ENCODE assay signal across 19 cellular contexts in genomic region chr5:87499478-87500410, GRCh38.
A peak's percentile ranks its signal among the peaks of the same experiment; 100 is the strongest.
DNase-seq lines count a peak whose midpoint lies in the region; ATAC-seq, FAIRE-seq and TF ChIP-seq lines count a peak whose summit lies in the region.
"Had no signal": no experiment of that assay in that cellular context is flagged by ENCODE, and none has a peak within 500 bp of the region (broad histone marks: within the 10 kb centered on the region; RNA-seq: fewer than 3 reads in every experiment).

No MANE protein-coding gene starts in this region.

- H3K4me2 ChIP-seq in A549 (no peak overlapping the region), GM23248 (ENCODE audit: unreplicated experiment) (no peak overlapping the region), PC-3 (ENCODE audit: low read length) (no peak overlapping the region)

- TF ChIP-seq POLR2A in A549 (IDR thresholded peaks at IDR 0.05; ENCODE audit: low read length), result no peak

- no TSS peak for BruUV-seq in PC-3 (replicated peaks; lab: Mats Ljungman, UMichigan)

- H3K79me2 ChIP-seq in GM23248 (ENCODE audit: insufficient read depth) (no peaks in the 10 kb centered on the region), PC-3 (ENCODE audit: low read length) (no peaks in the 10 kb centered on the region)

- in situ Hi-C loops in GM23248 (cut with MboI), result no loop called here

- no peak overlapping the region for H3K4me3 ChIP-seq in A549
- no peak overlapping the region for H3K4me3 ChIP-seq in GM23248
- no peak overlapping the region for H3K4me3 ChIP-seq in PC-3 (ENCODE audit: low read length)
- H3K4me3 ChIP-seq in fibroblast of mammary gland (ENCODE audit: control insufficient read depth, low read depth, low read length), result no peak overlapping the region
- H3K4me3 ChIP-seq: right atrium auricular region had no signal

- H3K27ac ChIP-seq in A549 (no peak overlapping the region), GM23248 (no peak overlapping the region), PC-3 (ENCODE audit: low read length) (no peak overlapping the region)
- H3K27ac ChIP-seq: neutrophil, right atrium auricular region had no signal

- H3F3A ChIP-seq in GM23248 (ENCODE audit: insufficient read depth), result no peaks in the 10 kb centered on the region
- no peaks in the 10 kb centered on the region for H3F3A ChIP-seq in PC-3 (ENCODE audit: low read length, unreplicated experiment)

- H3K27me3 ChIP-seq in GM23248 (replicated peaks; ENCODE audit: insufficient read depth) (no peaks in the 10 kb centered on the region), PC-3 (ENCODE audit: low read length) (no peaks in the 10 kb centered on the region)
- H3K27me3 ChIP-seq: neutrophil, right atrium auricular region had no signal

- H3K4me1 ChIP-seq in A549, result no peaks in the 10 kb centered on the region
- H3K4me1 ChIP-seq in GM23248 (ENCODE audit: insufficient read depth), result no peaks in the 10 kb centered on the region
- peaks cover 6% of the 10 kb centered on the region; the same call in 1 of the 2 replicates for H3K4me1 ChIP-seq in PC-3 (ENCODE audit: insufficient read depth, low read length)
- H3K4me1 ChIP-seq: Caco-2, right atrium auricular region had no signal

- H3K9ac ChIP-seq in GM23248 (no peak overlapping the region), PC-3 (ENCODE audit: low read length) (no peak overlapping the region)

- H4K20me1 ChIP-seq in GM23248 (ENCODE audit: insufficient read depth), result no peaks in the 10 kb centered on the region
- no peaks in the 10 kb centered on the region for H4K20me1 ChIP-seq in PC-3 (ENCODE audit: low read length)

- peak; percentile 34 to 39; a peak in 5 of 6 replicates for ATAC-seq in A549
- ATAC-seq in PC-3, result peak; percentile 72
- no peak for ATAC-seq in activated CD4-positive, CD25-positive, alpha-beta regulatory T cell treated with anti-CD3 and anti-CD28 coated beads, Interleukin-2, amount 50 U/mL, for 24 hours
- no peak for ATAC-seq in HG02884 (IDR thresholded peaks at IDR 0.05; ENCODE audit: unreplicated experiment)
- ATAC-seq in GM19455 (IDR thresholded peaks at IDR 0.05; ENCODE audit: unreplicated experiment), result no peak
- ATAC-seq: left cardiac atrium, T-helper 17 cell had no signal

- DNase-seq in A549 (ENCODE audit: low read depth in 1 of 2, low spot score in 1 of 2), result no peak
- peak; percentile 52 for DNase-seq in GM23248
- DNase-seq in PC-3, result peak; percentile 71
- peak; percentile 2 for DNase-seq in fibroblast of mammary gland (ENCODE audit: low read depth)
- DNase-seq in NCI-H2227 treated with DMSO at 0.1 percent for 48 hours (lab: John Stamatoyannopoulos, UW), result no peak
- DNase-seq: Caco-2, IMR-90, left cardiac atrium, NCI-H1105, SHP77, T-helper 17 cell had no signal

- H3K9me3 ChIP-seq in A549 (no peaks in the 10 kb centered on the region; the same call in 2 of the 3 replicates), GM23248 (ENCODE audit: low read depth) (no peaks in the 10 kb centered on the region), PC-3 (ENCODE audit: low read length) (no peaks in the 10 kb centered on the region)
- H3K9me3 ChIP-seq: Caco-2, neutrophil had no signal

- TF ChIP-seq CTCF in A549 (IDR thresholded peaks at IDR 0.05), result no peak
- no peak for TF ChIP-seq CTCF in PC-3 (conservative IDR thresholded peaks at IDR 0.05; ENCODE audit: low read depth, low read length)
- no peak for TF ChIP-seq CTCF in fibroblast of mammary gland (conservative IDR thresholded peaks at IDR 0.05; ENCODE audit: control insufficient read depth, insufficient read depth, low read depth, low read length)

- H3K36me3 ChIP-seq in GM23248 (ENCODE audit: low read depth) (no peaks in the 10 kb centered on the region), PC-3 (ENCODE audit: low read depth, low read length) (no peaks in the 10 kb centered on the region)
- H3K36me3 ChIP-seq: neutrophil, right atrium auricular region had no signal

- no peak overlapping the region for H2AFZ ChIP-seq in GM23248
- H2AFZ ChIP-seq in PC-3 (ENCODE audit: low read length), result 0 out of 2 replicates have a peak overlapping the region, but pooled peaks have one; percentile 3

- TF ChIP-seq EP300 in A549 (IDR thresholded peaks at IDR 0.05), result no peak

- no peak for TF ChIP-seq RAD21 in A549 (conservative IDR thresholded peaks at IDR 0.05 in 1 of 2, IDR thresholded peaks at IDR 0.05 in 1 of 2)

- CTCF ChIA-PET in A549 (lab: Yijun Ruan, JAX) (interaction anchor here (0.6 kb wide), 1 partner anchor 217 kb away, joined by 4 read pairs; no protein-coding TSS in a partner anchor), PC-3 (lab: Charles Lee) (interaction anchor here (0.5 kb wide), 1 partner anchor 97 kb away, joined by 3 read pairs; no protein-coding TSS in a partner anchor)

- FAIRE-seq in A549 (lab: Jason Lieb, UNC), result no peak
- FAIRE-seq: endometrium, GM12891, urothelium cell line had no signal

- WGBS in A549 (ENCODE audit: missing lambda C conversion rate), result 12% methylated on average over 19 of the region's 21 CpGs
- WGBS in GM23248 (ENCODE audit: low coverage in 1 of 2, low lambda C conversion rate in 2 of 2, missing lambda C conversion rate in 2 of 2), 2 experiments, result 25 to 30% methylated on average over 21 of the region's 21 CpGs

- intact Hi-C loops in PC-3 (cut with micrococcal nuclease), result no loop called here

- H3K9me2 ChIP-seq in GM23248 (ENCODE audit: insufficient read depth) (0 out of 2 replicates have a peak, but pooled peaks cover 5% of the 10 kb centered on the region), PC-3 (replicated peaks; ENCODE audit: low read length) (no peaks in the 10 kb centered on the region)

- POLR2A ChIA-PET in A549 (lab: Yijun Ruan, JAX), result no interaction called here
- POLR2A ChIA-PET in PC-3 (lab: Charles Lee; ENCODE audit: unreplicated experiment), result no interaction called here

TF ChIP-seq in A549, 52 proteins besides CTCF, POLR2A, EP300 and RAD21:
- TF ChIP-seq, protein P1, sequence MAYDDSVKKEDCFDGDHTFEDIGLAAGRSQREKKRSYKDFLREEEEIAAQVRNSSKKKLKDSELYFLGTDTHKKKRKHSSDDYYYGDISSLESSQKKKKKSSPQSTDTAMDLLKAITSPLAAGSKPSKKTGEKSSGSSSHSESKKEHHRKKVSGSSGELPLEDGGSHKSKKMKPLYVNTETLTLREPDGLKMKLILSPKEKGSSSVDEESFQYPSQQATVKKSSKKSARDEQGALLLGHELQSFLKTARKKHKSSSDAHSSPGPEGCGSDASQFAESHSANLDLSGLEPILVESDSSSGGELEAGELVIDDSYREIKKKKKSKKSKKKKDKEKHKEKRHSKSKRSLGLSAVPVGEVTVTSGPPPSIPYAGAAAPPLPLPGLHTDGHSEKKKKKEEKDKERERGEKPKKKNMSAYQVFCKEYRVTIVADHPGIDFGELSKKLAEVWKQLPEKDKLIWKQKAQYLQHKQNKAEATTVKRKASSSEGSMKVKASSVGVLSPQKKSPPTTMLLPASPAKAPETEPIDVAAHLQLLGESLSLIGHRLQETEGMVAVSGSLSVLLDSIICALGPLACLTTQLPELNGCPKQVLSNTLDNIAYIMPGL (CRISPR knock-in tag; IDR thresholded peaks at IDR 0.05; ENCODE audit: borderline replicate concordance), result no peak
- TF ChIP-seq, protein P2, sequence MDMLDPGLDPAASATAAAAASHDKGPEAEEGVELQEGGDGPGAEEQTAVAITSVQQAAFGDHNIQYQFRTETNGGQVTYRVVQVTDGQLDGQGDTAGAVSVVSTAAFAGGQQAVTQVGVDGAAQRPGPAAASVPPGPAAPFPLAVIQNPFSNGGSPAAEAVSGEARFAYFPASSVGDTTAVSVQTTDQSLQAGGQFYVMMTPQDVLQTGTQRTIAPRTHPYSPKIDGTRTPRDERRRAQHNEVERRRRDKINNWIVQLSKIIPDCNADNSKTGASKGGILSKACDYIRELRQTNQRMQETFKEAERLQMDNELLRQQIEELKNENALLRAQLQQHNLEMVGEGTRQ (IDR thresholded peaks at IDR 0.05), result no peak
- no peak for TF ChIP-seq FOSB (CRISPR knock-in tag; IDR thresholded peaks at IDR 0.05)
- no peak for TF ChIP-seq ZSCAN20 (CRISPR knock-in tag; IDR thresholded peaks at IDR 0.05)
- TF ChIP-seq ZNF302 (CRISPR knock-in tag; IDR thresholded peaks at IDR 0.05), result no peak
- no peak for TF ChIP-seq ESRRA (IDR thresholded peaks at IDR 0.05; ENCODE audit: borderline replicate concordance, low read length)
- no peak for TF ChIP-seq HOXB5 (CRISPR knock-in tag; IDR thresholded peaks at IDR 0.05)
- no peak for TF ChIP-seq KDM5A (IDR thresholded peaks at IDR 0.05)
- TF ChIP-seq, protein P3, sequence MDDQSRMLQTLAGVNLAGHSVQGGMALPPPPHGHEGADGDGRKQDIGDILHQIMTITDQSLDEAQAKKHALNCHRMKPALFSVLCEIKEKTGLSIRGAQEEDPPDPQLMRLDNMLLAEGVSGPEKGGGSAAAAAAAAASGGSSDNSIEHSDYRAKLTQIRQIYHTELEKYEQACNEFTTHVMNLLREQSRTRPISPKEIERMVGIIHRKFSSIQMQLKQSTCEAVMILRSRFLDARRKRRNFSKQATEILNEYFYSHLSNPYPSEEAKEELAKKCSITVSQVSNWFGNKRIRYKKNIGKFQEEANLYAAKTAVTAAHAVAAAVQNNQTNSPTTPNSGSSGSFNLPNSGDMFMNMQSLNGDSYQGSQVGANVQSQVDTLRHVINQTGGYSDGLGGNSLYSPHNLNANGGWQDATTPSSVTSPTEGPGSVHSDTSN (IDR thresholded peaks at IDR 0.05), result no peak
- TF ChIP-seq MYC (IDR thresholded peaks at IDR 0.05; ENCODE audit: borderline replicate concordance, low read length), result no peak
- no peak for TF ChIP-seq KDM1A (IDR thresholded peaks at IDR 0.05; ENCODE audit: low read depth)
- TF ChIP-seq CEBPB (IDR thresholded peaks at IDR 0.05), result no peak

Comparison
In these comparisons a context has a peak if more than half of its experiments do, and no peak if none do; other contexts are left out.
1. ATAC-seq: peak in A549 (2 of 2) and PC-3 (single experiment); none in activated CD4-positive, CD25-positive, alpha-beta regulatory T cell treated with anti-CD3 and anti-CD28 coated beads, Interleukin-2, amount 50 U/mL, for 24 hours (0 of 2), HG02884 (single experiment) and GM19455 (single experiment).
2. DNase-seq: peak in GM23248 (single experiment), PC-3 (single experiment) and fibroblast of mammary gland (single experiment); none in A549 (0 of 2) and NCI-H2227 treated with DMSO at 0.1 percent for 48 hours (single experiment).